1 cellular context compared by ENCODE assay signal in the genomic region with DNA sequence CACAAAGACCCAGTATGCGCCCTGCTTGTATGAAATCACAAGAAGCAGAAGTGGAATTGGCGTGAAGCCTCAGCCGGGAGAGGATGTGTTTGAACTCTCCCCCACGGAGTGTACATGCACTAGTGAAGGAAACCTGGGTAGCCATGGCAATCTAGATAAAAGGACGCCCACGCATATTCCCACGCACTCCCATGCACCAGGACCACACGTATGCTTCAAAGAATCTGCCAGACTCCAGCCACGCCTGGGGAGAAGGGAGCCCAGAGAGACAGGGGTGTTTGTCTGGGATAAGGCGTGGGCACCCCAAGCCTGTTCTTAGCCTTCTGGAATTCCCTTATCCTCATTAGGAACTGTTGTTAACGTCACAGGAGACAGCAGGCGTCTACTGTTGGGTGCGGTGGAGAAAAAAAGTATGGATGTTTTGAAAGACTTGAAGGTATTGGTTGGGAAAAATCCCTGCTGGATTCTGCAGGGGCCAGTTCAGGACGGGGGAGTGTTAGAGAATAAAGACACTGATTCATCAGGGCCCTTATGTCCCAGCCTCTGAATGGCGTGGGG.
TF ChIP-seq lines count a peak whose summit lies in the region.

No MANE protein-coding gene starts in this region.

TF ChIP-seq in IMR-90, 13 proteins besides CTCF, POLR2A, EP300 and RAD21 (continued from another document):
- TF ChIP-seq, protein P1, sequence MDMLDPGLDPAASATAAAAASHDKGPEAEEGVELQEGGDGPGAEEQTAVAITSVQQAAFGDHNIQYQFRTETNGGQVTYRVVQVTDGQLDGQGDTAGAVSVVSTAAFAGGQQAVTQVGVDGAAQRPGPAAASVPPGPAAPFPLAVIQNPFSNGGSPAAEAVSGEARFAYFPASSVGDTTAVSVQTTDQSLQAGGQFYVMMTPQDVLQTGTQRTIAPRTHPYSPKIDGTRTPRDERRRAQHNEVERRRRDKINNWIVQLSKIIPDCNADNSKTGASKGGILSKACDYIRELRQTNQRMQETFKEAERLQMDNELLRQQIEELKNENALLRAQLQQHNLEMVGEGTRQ (IDR thresholded peaks at IDR 0.05; ENCODE audit: low read depth, low read length) = no peak
- no peak for TF ChIP-seq SMC3 (IDR thresholded peaks at IDR 0.05; ENCODE audit: low read depth, low read length)
- TF ChIP-seq, protein P2, sequence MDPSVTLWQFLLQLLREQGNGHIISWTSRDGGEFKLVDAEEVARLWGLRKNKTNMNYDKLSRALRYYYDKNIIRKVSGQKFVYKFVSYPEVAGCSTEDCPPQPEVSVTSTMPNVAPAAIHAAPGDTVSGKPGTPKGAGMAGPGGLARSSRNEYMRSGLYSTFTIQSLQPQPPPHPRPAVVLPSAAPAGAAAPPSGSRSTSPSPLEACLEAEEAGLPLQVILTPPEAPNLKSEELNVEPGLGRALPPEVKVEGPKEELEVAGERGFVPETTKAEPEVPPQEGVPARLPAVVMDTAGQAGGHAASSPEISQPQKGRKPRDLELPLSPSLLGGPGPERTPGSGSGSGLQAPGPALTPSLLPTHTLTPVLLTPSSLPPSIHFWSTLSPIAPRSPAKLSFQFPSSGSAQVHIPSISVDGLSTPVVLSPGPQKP (IDR thresholded peaks at IDR 0.05; ENCODE audit: borderline replicate concordance, low read depth, low read length) = no peak
- no peak for TF ChIP-seq MAFK (IDR thresholded peaks at IDR 0.05; ENCODE audit: low read depth, low read length)
- TF ChIP-seq RFX5 (IDR thresholded peaks at IDR 0.05; ENCODE audit: low read depth, low read length) = no peak
